ENCODE assay signal across 24 cellular contexts in genomic region chr7:4450483-4450882, GRCh38.
DNase-seq lines count a peak whose midpoint lies in the region; ATAC-seq and TF ChIP-seq lines count a peak whose summit lies in the region.
"Had no signal": no experiment of that assay in that cellular context is flagged by ENCODE, and none has a peak within 500 bp of the region (broad histone marks: within the 10 kb centered on the region; RNA-seq: fewer than 3 reads in every experiment).

No MANE protein-coding gene starts in this region.

- WGBS in esophagus muscularis mucosa = 91% methylated on average over 2 of the region's 2 CpGs

- H3K4me3 ChIP-seq in GM23338 (no peak overlapping the region), LNCaP clone FGC (ENCODE audit: low read depth, low read length) (no peak overlapping the region), esophagus muscularis mucosa (no peak overlapping the region), colonic mucosa (no peak overlapping the region)
- H3K4me3 ChIP-seq: BLaER1 treated with 17β-estradiol and CSF1 and Interleukin-3, amounts not matched to agents 10 nM and 100 nM; GM12878; PC-9 had no signal

- H3K9me3 ChIP-seq in esophagus muscularis mucosa (no peaks in the 10 kb centered on the region), colonic mucosa (no peaks in the 10 kb centered on the region)
- H3K9me3 ChIP-seq: BLaER1 treated with 17β-estradiol and CSF1 and Interleukin-3, amounts not matched to agents 10 nM and 100 nM had no signal

- TF ChIP-seq CTCF in GM23338 (conservative IDR thresholded peaks at IDR 0.05; ENCODE audit: low read depth in 2 of 2) (peak; percentile 30 to 50), LNCaP clone FGC (IDR thresholded peaks at IDR 0.05; ENCODE audit: control insufficient read depth, extremely low read depth, insufficient read depth) (peak; percentile 7; the same call in 1 of the 2 replicates), esophagus muscularis mucosa (IDR thresholded peaks at IDR 0.05) (no peak), colonic mucosa (IDR thresholded peaks at IDR 0.05) (no peak)

- H3K27me3 ChIP-seq in GM23338 (ENCODE audit: insufficient read depth) (no peaks in the 10 kb centered on the region), esophagus muscularis mucosa (peaks cover 0 to 9% (median 0%) of the 10 kb centered on the region in 4 donors), colonic mucosa (no peaks in the 10 kb centered on the region)
- H3K27me3 ChIP-seq: BLaER1 treated with 17β-estradiol and CSF1 and Interleukin-3, amounts not matched to agents 10 nM and 100 nM had no signal

- no peak overlapping the region for H3K4me2 ChIP-seq in GM23338
- H3K4me2 ChIP-seq: BLaER1 treated with 17β-estradiol and CSF1 and Interleukin-3, amounts not matched to agents 10 nM and 100 nM; KMS-11; PC-9 had no signal

- peak; percentile 16 for DNase-seq in GM23338 (ENCODE audit: low spot score)
- DNase-seq in LNCaP clone FGC (ENCODE audit: low read depth) = no peak
- DNase-seq in SK-MEL-5 (ENCODE audit: low read depth, low spot score) = peak; percentile 28
- DNase-seq in esophagus muscularis mucosa (ENCODE audit: extremely low spot score) = peak; percentile 57
- DNase-seq in activated gamma-delta T cell (lab: John Stamatoyannopoulos, UW) = no peak
- no peak for DNase-seq in NCI-H1930 (lab: John Stamatoyannopoulos, UW)
- no peak for DNase-seq in colonic mucosa
- DNase-seq: AML-193; CD4-positive, alpha-beta T cell; COR-L47; GDM1; HFFc6; IMR-90; NCI-H1092 treated with DMSO at 0.1 percent for 48 hours; NCI-H1436; NCI-H187; NCI-H774; PC-9; T-helper 1 cell had no signal

- H3K36me3 Mint-ChIP-seq in GM23338 (ENCODE audit: low read depth) = peaks cover 31% of the 10 kb centered on the region

- no peak overlapping the region for H3K9ac ChIP-seq in colonic mucosa (ENCODE audit: low read depth in 2 of 2, low read length in 2 of 2)
- H3K9ac ChIP-seq: BLaER1 treated with 17β-estradiol and CSF1 and Interleukin-3, amounts not matched to agents 10 nM and 100 nM; KMS-11 had no signal

- H3K4me1 ChIP-seq in GM23338 (ENCODE audit: insufficient read depth) (no peaks in the 10 kb centered on the region), esophagus muscularis mucosa (no peaks in the 10 kb centered on the region), colonic mucosa (no peaks in the 10 kb centered on the region)
- H3K4me1 ChIP-seq: BLaER1 treated with 17β-estradiol and CSF1 and Interleukin-3, amounts not matched to agents 10 nM and 100 nM had no signal

- no peak for TF ChIP-seq POLR2A in esophagus muscularis mucosa (IDR thresholded peaks at IDR 0.05; ENCODE audit: low read depth)

- no peak for TF ChIP-seq EP300 in esophagus muscularis mucosa (IDR thresholded peaks at IDR 0.05)

- no peaks in the 10 kb centered on the region for H4K20me1 ChIP-seq in GM23338 (replicated peaks; ENCODE audit: insufficient read depth)
- H4K20me1 ChIP-seq: BLaER1 treated with 17β-estradiol and CSF1 and Interleukin-3, amounts not matched to agents 10 nM and 100 nM had no signal

- no peaks in the 10 kb centered on the region for H3K9me2 ChIP-seq in GM23338 (ENCODE audit: insufficient read depth)

- H3K4me3 Mint-ChIP-seq in GM23338 = no peak overlapping the region
- H3K4me3 Mint-ChIP-seq: CD4-positive, alpha-beta T cell; HFFc6 had no signal

- no peak overlapping the region for H3K27ac ChIP-seq in GM23338 (ENCODE audit: low read depth)
- no peak overlapping the region for H3K27ac ChIP-seq in esophagus muscularis mucosa (replicated peaks in 1 of 4)
- H3K27ac ChIP-seq in colonic mucosa = no peak overlapping the region
- H3K27ac ChIP-seq: BLaER1 treated with 17β-estradiol and CSF1 and Interleukin-3, amounts not matched to agents 10 nM and 100 nM; KMS-11; PC-9 had no signal

- H3K27ac Mint-ChIP-seq in GM23338 = no peak overlapping the region
- H3K27ac Mint-ChIP-seq: CD4-positive, alpha-beta T cell; HFFc6 had no signal

- intact Hi-C loops in esophagus muscularis mucosa (cut with DNase I) (no loop called here), colonic mucosa (cut with DNase I) (no loop called here)

- peaks cover 3% of the 10 kb centered on the region for H3K27me3 Mint-ChIP-seq in GM23338 (ENCODE audit: insufficient read depth, low read depth, poor library complexity)

- no peaks in the 10 kb centered on the region for H3K4me1 Mint-ChIP-seq in GM23338

- no peak overlapping the region for H2AFZ ChIP-seq in GM23338
- H2AFZ ChIP-seq: PC-9 had no signal

- H3F3A ChIP-seq in GM23338 (replicated peaks; ENCODE audit: low read depth) = no peaks in the 10 kb centered on the region; the same call in 1 of the 2 replicates

- peaks cover 88% of the 10 kb centered on the region for H3K9me3 Mint-ChIP-seq in GM23338
- H3K9me3 Mint-ChIP-seq: CD4-positive, alpha-beta T cell had no signal

- ATAC-seq in GM23338 = no peak
- no peak for ATAC-seq in GM18858 (IDR thresholded peaks at IDR 0.05; ENCODE audit: unreplicated experiment)
- ATAC-seq: GM12878, Right ventricle myocardium inferior had no signal

- H3K36me3 ChIP-seq in GM23338 (ENCODE audit: insufficient read depth) = no peaks in the 10 kb centered on the region
- no peaks in the 10 kb centered on the region for H3K36me3 ChIP-seq in esophagus muscularis mucosa
- H3K36me3 ChIP-seq in colonic mucosa = no peaks in the 10 kb centered on the region
- H3K36me3 ChIP-seq: BLaER1 treated with 17β-estradiol and CSF1 and Interleukin-3, amounts not matched to agents 10 nM and 100 nM had no signal

- no peaks in the 10 kb centered on the region for H3K79me2 ChIP-seq in GM23338 (replicated peaks; ENCODE audit: insufficient read depth)

- in situ Hi-C loops in SK-MEL-5 (cut with HindIII; ENCODE audit: low pct_unique_long_range_greater_than_20kb, low sequenced_read_pairs) = no loop called here

TF ChIP-seq in GM23338, 12 proteins besides CTCF, POLR2A, EP300 and RAD21 (continues in another document):
- TF ChIP-seq POLR2AphosphoS5 (IDR thresholded peaks at IDR 0.05; ENCODE audit: low read depth) (no peak), ZNF462 (CRISPR knock-in tag; IDR thresholded peaks at IDR 0.05) (no peak), ETS1 (IDR thresholded peaks at IDR 0.05) (no peak)

Comparison
In these comparisons a context has a peak if more than half of its experiments do, and no peak if none do; other contexts are left out.
1. DNase-seq: peak in GM23338 (single experiment), SK-MEL-5 (single experiment) and esophagus muscularis mucosa (single experiment); none in LNCaP clone FGC (single experiment), activated gamma-delta T cell (single experiment), NCI-H1930 (0 of 2) and colonic mucosa (single experiment).
2. CTCF ChIP-seq: peak in GM23338 (2 of 2) and LNCaP clone FGC (single experiment); none in esophagus muscularis mucosa (0 of 3) and colonic mucosa (single experiment).